8 cellular contexts compared by ENCODE assay signal in genomic region chr5:151078490-151079262, GRCh38. TPM values are rescaled to one million over a fixed set of nuclear protein-coding genes. Genes with fewer than 3 reads are reported as not detected.
A peak's percentile ranks its signal among the peaks of the same experiment; 100 is the strongest.
DNase-seq lines count a peak whose midpoint lies in the region; ATAC-seq, FAIRE-seq and TF ChIP-seq lines count a peak whose summit lies in the region.

No MANE protein-coding gene starts in this region.

- H3K4me3 ChIP-seq in lower leg skin (ENCODE audit: low read depth, poor library complexity, severe bottlenecking): no peak overlapping the region

- ATAC-seq in GM18870 (IDR thresholded peaks at IDR 0.05; ENCODE audit: unreplicated experiment) (peak; percentile 39), HG03039 (IDR thresholded peaks at IDR 0.05; ENCODE audit: unreplicated experiment) (peak; percentile 33)
- peak; percentile 64 for ATAC-seq in activated CD4-positive, alpha-beta T cell treated with anti-CD3 and anti-CD28 coated beads for 36 hours

- no peak for TF ChIP-seq CTCF in lower leg skin (IDR thresholded peaks at IDR 0.05)

- peak overlapping the region; percentile 87 for H3K27ac Mint-ChIP-seq in activated CD4-positive, alpha-beta T cell treated with anti-CD3 and anti-CD28 coated beads for 36 hours

- H3K36me3 Mint-ChIP-seq in activated CD4-positive, alpha-beta T cell treated with anti-CD3 and anti-CD28 coated beads for 36 hours (ENCODE audit: low read depth): peaks cover 71% of the 10 kb centered on the region

- no peak for TF ChIP-seq POLR2A in lower leg skin (IDR thresholded peaks at IDR 0.05)

- peak overlapping the region; percentile 79 for H3K4me3 Mint-ChIP-seq in activated CD4-positive, alpha-beta T cell treated with anti-CD3 and anti-CD28 coated beads for 36 hours

- peaks cover 69% of the 10 kb centered on the region for H3K4me1 Mint-ChIP-seq in activated CD4-positive, alpha-beta T cell treated with anti-CD3 and anti-CD28 coated beads for 36 hours

- no peak for FAIRE-seq in frontal cortex (lab: Jason Lieb, UNC)

- WGBS in lower leg skin, 2 donors: 76 to 80% methylated on average over 16 of the region's 16 CpGs

- POLR2A ChIA-PET in activated CD4-positive, alpha-beta T cell treated with anti-CD3 and anti-CD28 coated beads for 36 hours (lab: Charles Lee): interaction anchor here (0.6 to 2.6 kb wide), 12 partner anchors 8 to 174 kb away, joined by 3 to 21 read pairs (median 4); partner anchors contain the start of gene GM2A

- CTCF ChIA-PET in activated CD4-positive, alpha-beta T cell treated with anti-CD3 and anti-CD28 coated beads for 36 hours (lab: Charles Lee): interaction anchor here (0.7 to 1.9 kb wide), 12 partner anchors 9 to 136 kb away, joined by 3 to 11 read pairs (median 4); no protein-coding TSS in a partner anchor

- H3K27me3 Mint-ChIP-seq in activated CD4-positive, alpha-beta T cell treated with anti-CD3 and anti-CD28 coated beads for 36 hours: no peaks in the 10 kb centered on the region

- H3K9me3 Mint-ChIP-seq in activated CD4-positive, alpha-beta T cell treated with anti-CD3 and anti-CD28 coated beads for 36 hours (ENCODE audit: low read depth): peaks cover 2% of the 10 kb centered on the region

- H3K27ac ChIP-seq in epithelial cell of prostate: peak overlapping the region; percentile 95

- intact Hi-C loops in activated CD4-positive, alpha-beta T cell treated with anti-CD3 and anti-CD28 coated beads for 36 hours (cut with DNase I, micrococcal nuclease): loop anchor here (1.0 to 2.0 kb wide), 9 partner anchors 9 to 77 kb away; no protein-coding TSS in a partner anchor
- intact Hi-C loops in lower leg skin (cut with DNase I; ENCODE audit: low total_unique reads): no loop called here

- DNase-seq in activated CD4-positive, alpha-beta T cell treated with anti-CD3 and anti-CD28 coated beads for 36 hours: peak; percentile 88
- DNase-seq in epithelial cell of prostate (ENCODE audit: low read depth, low spot score) (no peak), lower leg skin (ENCODE audit: low spot score in 2 of 2) (no peak), frontal cortex (ENCODE audit: low spot score in 2 of 2) (no peak), H4 (ENCODE audit: low spot score) (no peak)
- peak; percentile 58 to 60 for DNase-seq in stimulated activated CD4-positive, alpha-beta T cell treated with anti-CD3 and anti-CD28 coated beads, Interleukin-4, amount 100 ng/mL, for 4 hours

RNA-seq across cellular contexts. Expression of gene TNIP1, which starts 2.2 kb away (rescaled TPM):
- total RNA-seq in activated CD4-positive, alpha-beta T cell treated with anti-CD3 and anti-CD28 coated beads for 36 hours: 100 to 1,000 TPM; 351 to 408 TPM
- 100 to 1,000 TPM in 1 of 4 donors, 10 to 100 TPM in 3; 91.2 to 123 (median 98.1) TPM for total RNA-seq in lower leg skin
- total RNA-seq in frontal cortex: 15.1 TPM
- 38.7 and 41.9 TPM in 2 replicates for total RNA-seq in H4 (2014; rRNA removed; shearing (Covaris generic))

RNA-seq across cellular contexts. Expression of gene GPX3, which starts 58.3 kb away (rescaled TPM):
- not detected for total RNA-seq in activated CD4-positive, alpha-beta T cell treated with anti-CD3 and anti-CD28 coated beads for 36 hours
- 100 to 1,000 TPM; 399 to 695 (median 446) TPM for total RNA-seq in lower leg skin
- total RNA-seq in frontal cortex: 4.1 TPM
- total RNA-seq in H4 (2014; rRNA removed; shearing (Covaris generic)): 338 and 380 TPM in 2 replicates

Comparison
In these comparisons a context has a peak if more than half of its experiments do, and no peak if none do; other contexts are left out.
1. DNase-seq: peak in activated CD4-positive, alpha-beta T cell treated with anti-CD3 and anti-CD28 coated beads for 36 hours (single experiment) and stimulated activated CD4-positive, alpha-beta T cell treated with anti-CD3 and anti-CD28 coated beads, Interleukin-4, amount 100 ng/mL, for 4 hours (2 of 2); none in epithelial cell of prostate (single experiment), lower leg skin (0 of 2), frontal cortex (0 of 2) and H4 (single experiment).
2. RNA of gene GPX3, which starts 58.3 kb away (total RNA-seq): 399 to 695 TPM in lower leg skin and 338 to 380 TPM in H4; 4.1 TPM in frontal cortex (single experiment) and not detected in activated CD4-positive, alpha-beta T cell treated with anti-CD3 and anti-CD28 coated beads for 36 hours; every median in the first group is over 10 times any median in the second.
3. Peak in every context shown above with its lines, with median percentiles within 50 percentile points of each other: ATAC-seq.